Comparison of ENCODE assay signal across 8 cellular contexts in genomic region chr6:71289039-71289801, GRCh38. TPM values are rescaled to one million over a fixed set of nuclear protein-coding genes. Genes with fewer than 3 reads are reported as not detected.
DNase-seq lines count a peak whose midpoint lies in the region; ATAC-seq and TF ChIP-seq lines count a peak whose summit lies in the region.

No MANE protein-coding gene starts in this region.

- DNase-seq in NCI-H69 (lab: John Stamatoyannopoulos, UW) (peak; percentile 69), heart right ventricle (peak in 1 of 2 donors; percentile 50), prostate gland (ENCODE audit: low spot score) (peak; percentile 14), SHP77 treated with DMSO at 0.1 percent for 48 hours (lab: John Stamatoyannopoulos, UW) (no peak)

- H3K9me3 Mint-ChIP-seq in activated naive CD8-positive, alpha-beta T cell (ENCODE audit: low read depth): no peaks in the 10 kb centered on the region

- H3K4me3 ChIP-seq in heart right ventricle: peak overlapping the region; percentile 30 to 94 (median 82)
- H3K4me3 ChIP-seq in prostate gland: peak overlapping the region; percentile 69 to 76

- H3K27me3 ChIP-seq in heart right ventricle (no peaks in the 10 kb centered on the region), prostate gland (replicated peaks; ENCODE audit: insufficient read depth) (no peaks in the 10 kb centered on the region)

- 2% methylated on average over 55 to 57 of the region's 57 CpGs for WGBS in heart right ventricle, 2 donors
- 2% methylated on average over 53 of the region's 57 CpGs for WGBS in prostate gland

- intact Hi-C loops in heart right ventricle (cut with DNase I): loop anchor here in 7 of 10 donors (2.0 to 10.0 kb wide), 9 partner anchors 37 to 622 kb away; partner anchors contain the start of gene SMAP1 (in 1 of the 7)
- intact Hi-C loops in prostate gland (cut with DNase I): loop anchor here (2.0 to 5.0 kb wide), 2 partner anchors 58 to 130 kb away; no protein-coding TSS in a partner anchor

- H3K27ac Mint-ChIP-seq in activated naive CD8-positive, alpha-beta T cell: peak overlapping the region; percentile 41

- ATAC-seq in GM18499 (IDR thresholded peaks at IDR 0.05; ENCODE audit: insufficient read depth, unreplicated experiment) (peak; percentile 16), HG02884 (IDR thresholded peaks at IDR 0.05; ENCODE audit: unreplicated experiment) (peak; percentile 25), heart right ventricle (peak in 6 of 8 donors; percentile 9 to 34 (median 21))

- H3K27me3 Mint-ChIP-seq in activated naive CD8-positive, alpha-beta T cell: no peaks in the 10 kb centered on the region

- H3K36me3 Mint-ChIP-seq in activated naive CD8-positive, alpha-beta T cell: peaks cover 8% of the 10 kb centered on the region

- H3K36me3 ChIP-seq in heart right ventricle (peaks cover 0 to 14% (median 0%) of the 10 kb centered on the region in 9 donors), prostate gland (no peaks in the 10 kb centered on the region)

- H3K9me3 ChIP-seq in heart right ventricle (no peaks in the 10 kb centered on the region), prostate gland (no peaks in the 10 kb centered on the region)

- H3K4me3 Mint-ChIP-seq in activated naive CD8-positive, alpha-beta T cell: peak overlapping the region; percentile 83

- H3K4me1 Mint-ChIP-seq in activated naive CD8-positive, alpha-beta T cell (ENCODE audit: low read depth): peaks cover 34% of the 10 kb centered on the region

- H3K27ac ChIP-seq in 22Rv1: peak overlapping the region; percentile 65
- peak overlapping the region; percentile 89 to 97 (median 95) for H3K27ac ChIP-seq in heart right ventricle
- peak overlapping the region; percentile 87 to 89 for H3K27ac ChIP-seq in prostate gland

- TF ChIP-seq CTCF in 22Rv1 (IDR thresholded peaks at IDR 0.05): no peak; the same call in 1 of the 2 replicates
- no peak for TF ChIP-seq CTCF in heart right ventricle (IDR thresholded peaks at IDR 0.05)
- TF ChIP-seq CTCF in prostate gland (IDR thresholded peaks at IDR 0.05): no peak

- H3K4me1 ChIP-seq in heart right ventricle (peaks cover 0 to 72% (median 50%) of the 10 kb centered on the region in 9 donors), prostate gland (replicated peaks) (no peaks in the 10 kb centered on the region)

- no peak for TF ChIP-seq POLR2A in prostate gland (IDR thresholded peaks at IDR 0.05)

RNA-seq across cellular contexts. Expression of gene OGFRL1, which starts 0.6 kb away (rescaled TPM):
- total RNA-seq in heart right ventricle (10 to 100 TPM in 4 of 10 donors, 1 to 10 TPM in 6; 5.3 to 12.9 (median 9.1) TPM), prostate gland (10 to 100 TPM; 18.4 to 20.4 TPM)
- polyA plus RNA-seq in heart right ventricle: 1 to 10 TPM; 2.4 to 6.6 TPM
